Comparison of ENCODE assay signal across 8 cellular contexts in genomic region chr3:71512000-71512399, GRCh38.
DNase-seq lines count a peak whose midpoint lies in the region; ATAC-seq, FAIRE-seq and TF ChIP-seq lines count a peak whose summit lies in the region.

No MANE protein-coding gene starts in this region.

- H3K4me1 ChIP-seq in BE2C (no peaks in the 10 kb centered on the region), H1 (replicated peaks in 1 of 4; ENCODE audit: control insufficient read depth in 3 of 4, insufficient read depth in 4 of 4, low read length in 3 of 4) (peaks cover 0 to 10% (median 5%) of the 10 kb centered on the region in 4 experiments; a peak in 4 of 7 replicates)

- no peak overlapping the region for H2BK20ac ChIP-seq in H1 (ENCODE audit: low read length)

- no peak overlapping the region for H4K8ac ChIP-seq in H1 (ENCODE audit: extremely low read depth, insufficient read depth, low read length)

- CTCF ChIA-PET in H1 (lab: Charles Lee; ENCODE audit: partially characterized antibody): interaction anchor here (0.6 to 2.3 kb wide), 16 partner anchors 10 to 984 kb away, joined by 3 to 14 read pairs (median 4); no protein-coding TSS in a partner anchor

- no peak for TF ChIP-seq EP300 in H1 (IDR thresholded peaks at IDR 0.05; ENCODE audit: borderline replicate concordance in 1 of 2, low read depth in 2 of 2, low read length in 2 of 2)

- no peak overlapping the region for H2AK5ac ChIP-seq in H1 (ENCODE audit: low read depth, low read length)

- TF ChIP-seq POLR2A in H1 (IDR thresholded peaks at IDR 0.05; ENCODE audit: control extremely low read depth in 1 of 2, low read depth in 2 of 2, low read length in 2 of 2) (no peak), GM12891 (IDR thresholded peaks at IDR 0.05; ENCODE audit: low read depth, low read length) (no peak)

- no peak overlapping the region for H3K23ac ChIP-seq in H1 (ENCODE audit: insufficient read length)

- peak; percentile 75 for ATAC-seq in GM19452 (IDR thresholded peaks at IDR 0.05; ENCODE audit: unreplicated experiment)

- no peak overlapping the region for H4K91ac ChIP-seq in H1 (replicated peaks; ENCODE audit: insufficient read length, low read length)

- no peaks in the 10 kb centered on the region; the same call in 1 of the 2 replicates for H3K79me1 ChIP-seq in H1 (ENCODE audit: low read depth, low read length)

- WGBS in H1 (ENCODE audit: extremely low coverage in 1 of 2, insufficient coverage in 1 of 2, insufficient read length in 1 of 2, insufficient replicate concordance in 2 of 2, low coverage in 1 of 2, low lambda C conversion rate in 2 of 2, missing lambda C conversion rate in 1 of 2), 2 experiments: 55% methylated on average over 3 of the region's 3 CpGs; no CpG with 5 or more reads in 1 of the 2 experiments

- H3K4me3 ChIP-seq in BE2C (ENCODE audit: low read depth, low read length): no peak overlapping the region
- H3K4me3 ChIP-seq in H1 (ENCODE audit: extremely low read depth in 1 of 4, insufficient read depth in 2 of 4, low read depth in 3 of 4, low read length in 4 of 4): no peak overlapping the region

- FAIRE-seq in H1 (lab: Jason Lieb, UNC): peak; percentile 36
- no peak for FAIRE-seq in GM12891 (lab: Jason Lieb, UNC)

- H4K20me1 ChIP-seq in H1 (replicated peaks in 1 of 2; ENCODE audit: control insufficient read depth in 1 of 2, insufficient read depth in 2 of 2, low read length in 2 of 2): peaks cover 0 to 2% of the 10 kb centered on the region in 2 experiments

- H2BK120ac ChIP-seq in H1 (replicated peaks; ENCODE audit: low read depth, low read length): no peak overlapping the region

- no peak overlapping the region for H2BK12ac ChIP-seq in H1 (ENCODE audit: low read depth, low read length)

- H3K56ac ChIP-seq in H1 (replicated peaks; ENCODE audit: insufficient read length, low read depth, low read length): no peak overlapping the region

- H3K36me3 ChIP-seq in BE2C: no peaks in the 10 kb centered on the region
- H3K36me3 ChIP-seq in H1 (ENCODE audit: control insufficient read depth in 2 of 4, insufficient read depth in 4 of 4, low read length in 3 of 4): no peaks in the 10 kb centered on the region

- no peak overlapping the region for H3K4me2 ChIP-seq in H1 (ENCODE audit: insufficient read depth in 1 of 2, low read depth in 2 of 2, low read length in 2 of 2)

- TF ChIP-seq RAD21 in H1 (IDR thresholded peaks at IDR 0.05 in 1 of 2, conservative IDR thresholded peaks at IDR 0.05 in 1 of 2; ENCODE audit: low read depth in 2 of 2, low read length in 2 of 2): peak; percentile 86 to 93

- peak; percentile 33; the same call in 1 of the 2 replicates for TF ChIP-seq CTCF in BE2C (IDR thresholded peaks at IDR 0.05; ENCODE audit: low read depth, low read length)
- peak; percentile 25 to 79 (median 75) for TF ChIP-seq CTCF in H1 (IDR thresholded peaks at IDR 0.05; ENCODE audit: control extremely low read depth in 1 of 3, insufficient read depth in 1 of 3, low read depth in 1 of 3, low read length in 3 of 3)

- H3K4ac ChIP-seq in H1 (replicated peaks; ENCODE audit: insufficient read length, low read depth, low read length): no peak overlapping the region

- no peak overlapping the region for H2AFZ ChIP-seq in H1 (ENCODE audit: low read length)

- H3K18ac ChIP-seq in H1 (ENCODE audit: extremely low read depth, low read length): no peak overlapping the region

- POLR2A ChIA-PET in H1 (lab: Charles Lee; ENCODE audit: partially characterized antibody): no interaction called here

- H3K27me3 ChIP-seq in BE2C: no peaks in the 10 kb centered on the region
- H3K27me3 ChIP-seq in H1 (replicated peaks in 1 of 4; ENCODE audit: control insufficient read depth in 3 of 4, extremely low read depth in 1 of 4, insufficient read depth in 3 of 4, low read length in 3 of 4): no peaks in the 10 kb centered on the region

- H3K14ac ChIP-seq in H1 (ENCODE audit: insufficient read length): no peak overlapping the region

- H3K27ac ChIP-seq in H1 (ENCODE audit: low read depth, low read length) (no peak overlapping the region), substantia nigra (ENCODE audit: low read depth, low read length, poor library complexity, severe bottlenecking) (no peak overlapping the region)

- H3K9me3 ChIP-seq in BE2C: no peaks in the 10 kb centered on the region
- H3K9me3 ChIP-seq in H1 (ENCODE audit: insufficient read depth in 2 of 2, low read depth in 1 of 2, low read length in 1 of 2): no peaks in the 10 kb centered on the region

- no peak for DNase-seq in BE2C
- peak; percentile 5 for DNase-seq in OCI-M1 (lab: John Stamatoyannopoulos, UW)
- DNase-seq in H1 (ENCODE audit: low read depth in 1 of 2, low spot score in 2 of 2): no peak
- no peak for DNase-seq in anterior cingulate cortex (lab: John Stamatoyannopoulos, UW)
- no peak for DNase-seq in substantia nigra (lab: John Stamatoyannopoulos, UW)
- no peak for DNase-seq in GM12891 (ENCODE audit: insufficient read length, low spot score)
- DNase-seq in NCI-H1417 (lab: John Stamatoyannopoulos, UW): no peak

- H3K9ac ChIP-seq in H1 (replicated peaks in 1 of 4; ENCODE audit: extremely low read depth in 1 of 4, low read depth in 3 of 4, low read length in 3 of 4): no peak overlapping the region

- no peak overlapping the region for H4K5ac ChIP-seq in H1 (ENCODE audit: insufficient read length, low read depth, low read length)

- no peaks in the 10 kb centered on the region for H3K23me2 ChIP-seq in H1 (ENCODE audit: low read depth, low read length)

- H3K79me2 ChIP-seq in H1 (ENCODE audit: control insufficient read depth in 1 of 2, insufficient read depth in 2 of 2, low read length in 2 of 2): no peaks in the 10 kb centered on the region

- H2BK5ac ChIP-seq in H1 (ENCODE audit: low read depth, low read length): no peak overlapping the region

- H2BK15ac ChIP-seq in H1 (ENCODE audit: low read length): no peak overlapping the region

TF ChIP-seq in H1, 55 proteins besides CTCF, POLR2A, EP300 and RAD21:
- TF ChIP-seq BRCA1 (IDR thresholded peaks at IDR 0.05; ENCODE audit: low read depth, low read length): no peak
- peak; percentile 71; the same call in 1 of the 2 replicates for TF ChIP-seq RXRA (IDR thresholded peaks at IDR 0.05; ENCODE audit: insufficient read depth, low read depth, low read length)

TF ChIP-seq in GM12891, 5 proteins besides CTCF, POLR2A, EP300 and RAD21:
- TF ChIP-seq TAF1 (IDR thresholded peaks at IDR 0.05; ENCODE audit: low read depth, low read length) (no peak), POLR2AphosphoS5 (IDR thresholded peaks at IDR 0.05; ENCODE audit: low read depth, low read length) (no peak), PAX5 (IDR thresholded peaks at IDR 0.05; ENCODE audit: insufficient read depth, low read length, severe bottlenecking) (no peak), POU2F2 (IDR thresholded peaks at IDR 0.05; ENCODE audit: low read depth, low read length) (no peak), SPI1 (IDR thresholded peaks at IDR 0.05; ENCODE audit: low read depth, low read length) (no peak)
